In genomic region chr20:59042796-59043621, GRCh38 we compare ENCODE assay signal across 8 cellular contexts. TPM values are rescaled to one million over a fixed set of nuclear protein-coding genes. Genes with fewer than 3 reads are reported as not detected.
DNase-seq lines count a peak whose midpoint lies in the region; ATAC-seq, FAIRE-seq and TF ChIP-seq lines count a peak whose summit lies in the region.

No MANE protein-coding gene starts in this region.

- peak; percentile 68; the same call in 1 of the 2 replicates for TF ChIP-seq POLR2A in GM12892 (IDR thresholded peaks at IDR 0.05; ENCODE audit: low read depth, low read length)
- TF ChIP-seq POLR2A in adrenal gland (IDR thresholded peaks at IDR 0.05): no peak

- intact Hi-C loops in adrenal gland (cut with DNase I): loop anchor here in 1 of 2 donors (10.0 kb wide), 1 partner anchor 168 kb away; no protein-coding TSS in a partner anchor
- intact Hi-C loops in left cardiac atrium (cut with DNase I): loop anchor here in 1 of 2 donors (10.0 kb wide), 1 partner anchor 158 kb away; no protein-coding TSS in a partner anchor
- intact Hi-C loops in upper lobe of right lung (cut with DNase I): no loop called here

- DNase-seq in GM12892 (ENCODE audit: insufficient read length): peak; percentile 97
- DNase-seq in NCI-H1436 (lab: John Stamatoyannopoulos, UW): peak; percentile 88
- DNase-seq in SW480 (ENCODE audit: low spot score): peak; percentile 94
- peak; percentile 91 to 94 (median 93) for DNase-seq in adrenal gland
- DNase-seq in left cardiac atrium: peak; percentile 96
- peak; percentile 88 for DNase-seq in progenitor cell of endocrine pancreas (ENCODE audit: low spot score, unreplicated experiment)
- DNase-seq in upper lobe of right lung: peak; percentile 98

- FAIRE-seq in GM12892 (lab: Jason Lieb, UNC): peak; percentile 97

- no peaks in the 10 kb centered on the region for H3K27me3 ChIP-seq in adrenal gland
- no peaks in the 10 kb centered on the region for H3K27me3 ChIP-seq in upper lobe of right lung

- peaks cover 3% of the 10 kb centered on the region for H3K36me3 Mint-ChIP-seq in progenitor cell of endocrine pancreas (ENCODE audit: insufficient read depth)

- H3K9me3 Mint-ChIP-seq in progenitor cell of endocrine pancreas (ENCODE audit: low read depth): no peaks in the 10 kb centered on the region

- peaks cover 16% of the 10 kb centered on the region for H3K4me1 Mint-ChIP-seq in progenitor cell of endocrine pancreas (ENCODE audit: low read depth)

- H3K4me1 ChIP-seq in adrenal gland (replicated peaks in 1 of 2): peaks cover 17 to 36% of the 10 kb centered on the region in 2 donors
- H3K4me1 ChIP-seq in upper lobe of right lung: peaks cover 35% of the 10 kb centered on the region

- H3K36me3 ChIP-seq in adrenal gland (replicated peaks in 1 of 2): peaks cover 0 to 5% of the 10 kb centered on the region in 2 donors
- H3K36me3 ChIP-seq in upper lobe of right lung: peaks cover 4% of the 10 kb centered on the region

- peak overlapping the region; percentile 91 for H3K4me3 Mint-ChIP-seq in progenitor cell of endocrine pancreas (ENCODE audit: low read depth)

- peak overlapping the region; percentile 97 for H3K27ac Mint-ChIP-seq in progenitor cell of endocrine pancreas

- H3K9me3 ChIP-seq in adrenal gland (replicated peaks in 1 of 3) (no peaks in the 10 kb centered on the region), upper lobe of right lung (no peaks in the 10 kb centered on the region)

- TF ChIP-seq CTCF in adrenal gland (IDR thresholded peaks at IDR 0.05): peak in 2 of 6 experiments; percentile 25 to 44
- no peak for TF ChIP-seq CTCF in progenitor cell of endocrine pancreas (IDR thresholded peaks at IDR 0.05; ENCODE audit: unreplicated experiment)
- no peak for TF ChIP-seq CTCF in upper lobe of right lung (IDR thresholded peaks at IDR 0.05)

- ATAC-seq in HG02763 (IDR thresholded peaks at IDR 0.05; ENCODE audit: unreplicated experiment): peak; percentile 89
- ATAC-seq in left cardiac atrium: peak; percentile 98 to 99
- peak; percentile 98 for ATAC-seq in upper lobe of right lung

- H3K27me3 Mint-ChIP-seq in progenitor cell of endocrine pancreas: peaks cover 7% of the 10 kb centered on the region

- H3K27ac ChIP-seq in adrenal gland (peak overlapping the region; percentile 78 to 95 (median 82)), upper lobe of right lung (peak overlapping the region; percentile 81)

- 17 to 76% (median 29%) methylated on average over 3 to 66 of the region's 66 CpGs for WGBS in adrenal gland, 4 donors

- peak overlapping the region in 3 of 4 donors; percentile 36 to 95 (median 56) for H3K4me3 ChIP-seq in adrenal gland
- peak overlapping the region; percentile 92 for H3K4me3 ChIP-seq in upper lobe of right lung

RNA-seq across cellular contexts. Expression of gene PRELID3B, which starts 0.4 kb away (rescaled TPM):
- polyA plus RNA-seq in GM12892 (2012; ENCODE audit: missing spikeins): 83.4 TPM
- 100 to 1,000 TPM in 1 of 8 donors, 10 to 100 TPM in 7; 21.7 to 112 (median 47.8) TPM for total RNA-seq in adrenal gland
- polyA plus RNA-seq in adrenal gland: 100 to 1,000 TPM in 1 of 3 donors, 10 to 100 TPM in 2; 13.3 to 119 (median 16.1) TPM
- 10 to 100 TPM; 39.9 to 58.4 TPM for total RNA-seq in left cardiac atrium
- 50.1 and 52.8 TPM in 2 replicates for total RNA-seq in progenitor cell of endocrine pancreas
- 47.2 TPM for total RNA-seq in upper lobe of right lung

RNA-seq across cellular contexts. Expression of gene ATP5F1E, which starts 10.9 kb away (rescaled TPM):
- polyA plus RNA-seq in GM12892 (2012; ENCODE audit: missing spikeins): 81.7 TPM
- total RNA-seq in adrenal gland (10 to 100 TPM; 13.3 to 90.4 (median 47.4) TPM), left cardiac atrium (100 to 1,000 TPM; 122 to 125 TPM), progenitor cell of endocrine pancreas (55.9 and 69.7 TPM in 2 replicates), upper lobe of right lung (59.7 TPM)
- 100 to 1,000 TPM in 1 of 3 donors, 10 to 100 TPM in 2; 42.5 to 131 (median 50.0) TPM for polyA plus RNA-seq in adrenal gland

RNA-seq across cellular contexts. Expression of gene TUBB1, which starts 23.8 kb away (rescaled TPM):
- 0.66 TPM for polyA plus RNA-seq in GM12892 (2012; ENCODE audit: missing spikeins)
- total RNA-seq in adrenal gland (under 1 TPM in 3 of 8 donors, not detected in 5; 0.13 to 0.53 (median 0.14) TPM), left cardiac atrium (under 1 TPM; 0.15 to 0.37 TPM), progenitor cell of endocrine pancreas (0.16 and 0.19 TPM in 2 replicates), upper lobe of right lung (3.0 TPM)
- polyA plus RNA-seq in adrenal gland: under 1 TPM; 0.07 to 0.10 (median 0.08) TPM

RNA-seq across cellular contexts. Expression of gene CTSZ, which starts 36.0 kb away (rescaled TPM):
- 109 TPM for polyA plus RNA-seq in GM12892 (2012; ENCODE audit: missing spikeins)
- 100 to 1,000 TPM; 128 to 266 (median 188) TPM for total RNA-seq in adrenal gland
- polyA plus RNA-seq in adrenal gland: 100 to 1,000 TPM; 108 to 180 (median 121) TPM
- total RNA-seq in left cardiac atrium: 100 to 1,000 TPM; 166 to 174 TPM
- total RNA-seq in progenitor cell of endocrine pancreas: 61.4 and 65.6 TPM in 2 replicates
- total RNA-seq in upper lobe of right lung: 355 TPM

Comparison
In these comparisons a context has a peak if more than half of its experiments do, and no peak if none do; other contexts are left out.
1. Peak in every context shown above with its lines: DNase-seq, ATAC-seq, H3K4me3 ChIP-seq and H3K27ac ChIP-seq.